In the genomic region with DNA sequence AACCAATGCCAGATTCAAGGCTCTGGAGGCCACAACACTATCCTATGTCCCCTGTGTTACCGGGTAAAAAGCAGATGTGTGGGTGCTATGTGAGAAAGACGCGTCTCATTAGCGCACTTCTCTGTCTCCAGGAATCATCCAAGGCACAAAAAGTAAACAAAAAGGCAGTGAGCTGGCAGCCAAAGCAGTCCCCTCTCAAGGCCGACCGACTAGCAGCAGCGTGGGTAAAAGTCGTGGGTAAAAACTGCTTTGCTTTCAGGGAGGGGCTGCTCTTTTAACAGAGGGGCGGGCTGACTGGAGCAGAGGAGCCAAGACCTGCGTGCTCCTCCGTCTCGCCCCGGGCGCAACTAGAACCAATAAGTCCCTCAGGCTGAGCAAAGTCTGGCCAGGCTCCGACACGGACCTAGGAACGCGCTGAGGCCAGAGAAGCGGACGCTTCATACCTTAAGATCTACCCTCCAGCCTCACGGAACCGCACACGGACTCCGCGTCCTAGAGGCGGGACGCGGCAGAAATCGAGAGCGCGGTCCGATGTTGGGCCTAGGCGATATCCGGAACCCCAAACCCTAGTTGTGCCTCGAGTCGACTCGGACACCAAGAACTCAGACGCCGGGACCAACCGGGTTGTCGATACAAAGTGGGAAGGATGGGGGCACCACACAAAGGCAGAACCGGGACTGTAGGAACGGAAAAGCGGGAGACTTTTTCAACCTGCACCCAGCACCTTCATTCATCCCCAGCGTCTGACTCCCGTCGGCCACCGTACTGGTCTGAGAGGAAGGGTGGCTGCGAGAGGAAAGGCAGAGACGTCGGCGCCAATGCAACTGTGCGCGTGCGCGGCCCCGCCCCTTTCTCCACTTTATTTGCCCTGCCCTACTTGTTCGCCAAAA, we compare ENCODE assay signal across 8 cellular contexts.
DNase-seq lines count a peak whose midpoint lies in the region; ATAC-seq lines count a peak whose summit lies in the region.

INTS2 (minus strand) TSS at position 772 of the 890 bp plus-strand sequence. CDS start 1,338 bp downstream, outside the sequence.

- peak within 1 kb of the TSS; percentile 91 for H3K27ac Mint-ChIP-seq in memory B cell

- ATAC-seq in GM19468 (IDR thresholded peaks at IDR 0.05; ENCODE audit: extremely low read depth, unreplicated experiment) (peak; percentile 24), memory B cell (ENCODE audit: low read depth) (peak; percentile 87)

- H3K36me3 ChIP-seq in effector memory CD4-positive, alpha-beta T cell (ENCODE audit: control insufficient read depth, insufficient read depth, low read length), result peaks cover 12% of the 10 kb centered on the region

- DNase-seq in CD1c-positive myeloid dendritic cell (ENCODE audit: extremely low spot score) (peak; percentile 94), HS-5 (ENCODE audit: low read depth) (peak; percentile 76), NK-92 (lab: John Stamatoyannopoulos, UW; ENCODE audit: unreplicated experiment) (peak; percentile 71), memory B cell (ENCODE audit: low spot score in 2 of 2) (peak; percentile 91 to 93)
- peak; percentile 89 to 96 for DNase-seq in activated CD8-positive, alpha-beta memory T cell treated with anti-CD3 and anti-CD28 coated beads for 1 hour (ENCODE audit: extremely low read depth in 1 of 2, low read depth in 1 of 2)
- peak; percentile 90 to 93 (median 91) for DNase-seq in effector memory CD4-positive, alpha-beta T cell
- peak; percentile 94 for DNase-seq in stimulated activated CD8-positive, alpha-beta memory T cell treated with anti-CD3 and anti-CD28 coated beads, Interleukin-12 subunit alpha, Interleukin-12 subunit beta, amount 100 ng/mL, for 1 hour (ENCODE audit: low read depth)

- H3K4me1 Mint-ChIP-seq in memory B cell, result peaks cover 11% of the 10 kb centered on the region

- no peaks in the 10 kb centered on the region for H3K27me3 ChIP-seq in effector memory CD4-positive, alpha-beta T cell (replicated peaks; ENCODE audit: control insufficient read depth, insufficient read depth, low read length, poor library complexity, severe bottlenecking)

- no peaks in the 10 kb centered on the region for H3K9me3 ChIP-seq in effector memory CD4-positive, alpha-beta T cell (ENCODE audit: control insufficient read depth, low read length)

- peak within 1 kb of the TSS; percentile 80 for H3K27ac ChIP-seq in effector memory CD4-positive, alpha-beta T cell (ENCODE audit: insufficient read depth, low read length, poor library complexity, severe bottlenecking)

- H3K9me3 Mint-ChIP-seq in memory B cell, result no peaks in the 10 kb centered on the region

- peak within 1 kb of the TSS; percentile 83 for H3K4me3 ChIP-seq in effector memory CD4-positive, alpha-beta T cell (ENCODE audit: insufficient read depth, low read depth, low read length, poor library complexity, severe bottlenecking)

- H3K36me3 Mint-ChIP-seq in memory B cell, result peaks cover 7% of the 10 kb centered on the region

- peak within 1 kb of the TSS; percentile 93 for H3K4me3 Mint-ChIP-seq in memory B cell

- H3K27me3 Mint-ChIP-seq in memory B cell, result peaks cover under 1% of the 10 kb centered on the region

- peaks cover 9% of the 10 kb centered on the region for H3K4me1 ChIP-seq in effector memory CD4-positive, alpha-beta T cell (ENCODE audit: control insufficient read depth, insufficient read depth, low read length, poor library complexity, severe bottlenecking)

Comparison
In these comparisons a context has a peak if more than half of its experiments do, and no peak if none do; other contexts are left out.
1. Peak in every context shown above with its lines: DNase-seq, ATAC-seq, H3K4me3 ChIP-seq and H3K27ac ChIP-seq.